In the genomic region with DNA sequence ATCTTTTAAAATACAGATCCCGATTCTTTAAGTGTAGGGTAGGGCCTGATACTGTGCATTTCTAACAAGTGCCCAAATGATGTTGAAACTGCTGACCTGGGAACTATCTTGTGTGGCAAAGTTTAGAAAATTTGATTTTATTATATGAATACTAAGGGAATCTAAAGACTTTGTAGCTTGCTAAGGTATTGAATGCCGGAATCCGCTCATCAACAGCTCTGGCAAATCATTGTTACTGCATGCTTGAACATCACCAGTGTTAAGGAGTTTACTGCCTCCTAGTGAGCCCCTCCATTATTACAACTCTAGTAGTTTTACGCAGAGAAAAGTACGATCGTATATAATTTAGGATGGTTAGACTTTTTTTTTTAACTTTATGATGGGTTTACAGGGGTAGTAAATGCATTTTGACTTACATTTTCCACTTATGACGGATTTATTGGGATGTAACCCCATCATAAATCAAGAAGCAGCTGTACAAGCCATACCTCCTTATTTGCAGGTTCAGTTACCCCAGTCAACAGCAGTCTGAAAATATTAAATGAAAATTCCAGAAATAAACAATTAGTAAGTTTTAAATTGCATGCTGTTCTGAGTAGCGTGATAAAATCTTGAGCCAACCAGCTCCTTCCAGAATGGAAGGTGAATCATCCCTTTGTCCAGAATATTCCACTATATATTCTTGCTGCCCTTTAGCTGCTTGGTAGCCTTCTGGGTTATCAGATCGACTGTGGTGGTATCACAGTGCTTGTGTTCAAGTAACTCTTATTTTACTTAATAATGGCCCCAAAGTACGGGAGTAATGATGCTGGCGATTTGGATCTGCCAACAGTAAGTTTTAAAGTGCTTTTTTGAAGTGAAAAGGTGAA, we compare ENCODE assay signal across 8 cellular contexts.
A peak's percentile ranks its signal among the peaks of the same experiment; 100 is the strongest.
DNase-seq lines count a peak whose midpoint lies in the region; ATAC-seq lines count a peak whose summit lies in the region.

No MANE protein-coding gene starts in this region.

- no peaks in the 10 kb centered on the region for H3K27me3 Mint-ChIP-seq in T-helper 1 cell treated with Interleukin-12 subunit alpha and Interleukin-12 subunit beta and Interleukin-4 antibody, amounts not matched to agents 30 μg/mL and 1 μg/mL, for 36 hours (ENCODE audit: low read depth)

- no peaks in the 10 kb centered on the region; the same call in 1 of the 2 replicates for H3K9me3 ChIP-seq in BLaER1

- H3K4me3 ChIP-seq in BLaER1, result peak overlapping the region; percentile 85

- peaks cover 26% of the 10 kb centered on the region for H3K4me1 ChIP-seq in BLaER1

- peak overlapping the region; percentile 92 for H3K27ac ChIP-seq in BLaER1

- H3K9me3 Mint-ChIP-seq in T-helper 1 cell treated with Interleukin-12 subunit alpha and Interleukin-12 subunit beta and Interleukin-4 antibody, amounts not matched to agents 30 μg/mL and 1 μg/mL, for 36 hours, result no peaks in the 10 kb centered on the region

- H3K9ac ChIP-seq in BLaER1, result peak overlapping the region; percentile 92

- peak overlapping the region; percentile 99 for H3K27ac Mint-ChIP-seq in T-helper 1 cell treated with Interleukin-12 subunit alpha and Interleukin-12 subunit beta and Interleukin-4 antibody, amounts not matched to agents 30 μg/mL and 1 μg/mL, for 36 hours

- H3K36me3 Mint-ChIP-seq in T-helper 1 cell treated with Interleukin-12 subunit alpha and Interleukin-12 subunit beta and Interleukin-4 antibody, amounts not matched to agents 30 μg/mL and 1 μg/mL, for 36 hours (ENCODE audit: low read depth), result peaks cover 11% of the 10 kb centered on the region

- ATAC-seq in GM18861 (IDR thresholded peaks at IDR 0.05; ENCODE audit: unreplicated experiment) (peak; percentile 38), HG03066 (IDR thresholded peaks at IDR 0.05; ENCODE audit: low read depth, unreplicated experiment) (peak; percentile 55)

- H3K4me1 Mint-ChIP-seq in T-helper 1 cell treated with Interleukin-12 subunit alpha and Interleukin-12 subunit beta and Interleukin-4 antibody, amounts not matched to agents 30 μg/mL and 1 μg/mL, for 36 hours (ENCODE audit: low read depth), result peaks cover 28% of the 10 kb centered on the region

- no peaks in the 10 kb centered on the region for H4K20me1 ChIP-seq in BLaER1

- H3K4me2 ChIP-seq in BLaER1, result peak overlapping the region; percentile 88

- peaks cover 22% of the 10 kb centered on the region for H3K36me3 ChIP-seq in BLaER1

- no peaks in the 10 kb centered on the region for H3K27me3 ChIP-seq in BLaER1

- DNase-seq in NCI-H187 treated with DMSO at 0.1 percent for 48 hours (lab: John Stamatoyannopoulos, UW) (peak; percentile 54), dedifferentiated amniotic fluid mesenchymal stem cell (ENCODE audit: extremely low spot score) (peak; percentile 80), left kidney (ENCODE audit: low read depth, low spot score) (peak; percentile 91)
- peak; percentile 10 for DNase-seq in stimulated activated naive CD4-positive, alpha-beta T cell treated with Interleukin-2 at 50 U/mL for 16 hours (lab: John Stamatoyannopoulos, UW)

- peak overlapping the region; percentile 99 for H3K4me3 Mint-ChIP-seq in T-helper 1 cell treated with Interleukin-12 subunit alpha and Interleukin-12 subunit beta and Interleukin-4 antibody, amounts not matched to agents 30 μg/mL and 1 μg/mL, for 36 hours

Comparison
In these comparisons a context has a peak if more than half of its experiments do, and no peak if none do; other contexts are left out.
1. Peak in every context shown above with its lines: DNase-seq, ATAC-seq, H3K4me3 ChIP-seq and H3K27ac ChIP-seq.
2. DNase-seq: peak in every context shown above with its lines; median percentile 91 in left kidney; 80 in dedifferentiated amniotic fluid mesenchymal stem cell; 54 in NCI-H187 treated with DMSO at 0.1 percent for 48 hours; 10 in stimulated activated naive CD4-positive, alpha-beta T cell treated with Interleukin-2 at 50 U/mL for 16 hours.